8 cellular contexts compared by ENCODE assay signal in genomic region chr4:80017125-80017854, GRCh38. TPM values are rescaled to one million over a fixed set of nuclear protein-coding genes. Genes with fewer than 3 reads are reported as not detected.
DNase-seq lines count a peak whose midpoint lies in the region; ATAC-seq and TF ChIP-seq lines count a peak whose summit lies in the region.

No MANE protein-coding gene starts in this region.

- H3K36me3 ChIP-seq in adipocyte (ENCODE audit: control insufficient read depth, insufficient read depth, low read length, severe bottlenecking), result peaks cover 56% of the 10 kb centered on the region
- H3K36me3 ChIP-seq in ascending aorta, result peaks cover 4 to 13% of the 10 kb centered on the region in 2 donors

- peak; percentile 78 for DNase-seq in adipocyte (ENCODE audit: low read depth)
- DNase-seq in skeletal muscle cell (ENCODE audit: low read depth), result peak; percentile 87
- DNase-seq in ascending aorta (ENCODE audit: low spot score in 2 of 2), result no peak
- DNase-seq in ecto neural progenitor cell (ENCODE audit: low spot score), result no peak
- DNase-seq in NAMALWA (ENCODE audit: low spot score), result no peak
- no peak for DNase-seq in NCI-H748 (lab: John Stamatoyannopoulos, UW; ENCODE audit: unreplicated experiment)

- TF ChIP-seq CTCF in ascending aorta (IDR thresholded peaks at IDR 0.05), result no peak

- H3K4me3 ChIP-seq in adipocyte (ENCODE audit: low read length), result no peak overlapping the region
- H3K4me3 ChIP-seq in skeletal muscle cell (ENCODE audit: low read depth, low read length), result no peak overlapping the region
- H3K4me3 ChIP-seq in ascending aorta, result no peak overlapping the region

- peak; percentile 59 for ATAC-seq in GM19025 (IDR thresholded peaks at IDR 0.05; ENCODE audit: low read depth, unreplicated experiment)
- peak; percentile 60 for ATAC-seq in HG03520 (IDR thresholded peaks at IDR 0.05; ENCODE audit: unreplicated experiment)

- no peak overlapping the region for H3K27ac ChIP-seq in ascending aorta

- intact Hi-C loops in ascending aorta (cut with DNase I), result no loop called here

- no peaks in the 10 kb centered on the region for H3K27me3 ChIP-seq in adipocyte (replicated peaks; ENCODE audit: control insufficient read depth, insufficient read depth, low read length)
- no peaks in the 10 kb centered on the region for H3K27me3 ChIP-seq in ascending aorta

- H3K9ac ChIP-seq in adipocyte (ENCODE audit: low read length), result peak overlapping the region; percentile 72

- H3K4me1 ChIP-seq in adipocyte (ENCODE audit: control insufficient read depth, insufficient read depth, low read length) (peaks cover 61% of the 10 kb centered on the region), ascending aorta (no peaks in the 10 kb centered on the region)

- H3K9me3 ChIP-seq in adipocyte (ENCODE audit: control insufficient read depth, low read length) (no peaks in the 10 kb centered on the region), ascending aorta (no peaks in the 10 kb centered on the region)

RNA-seq across cellular contexts. Expression of gene ANTXR2, which starts 55.7 kb away (rescaled TPM):
- total RNA-seq in ascending aorta, result 16.8 TPM

Comparison
In these comparisons a context has a peak if more than half of its experiments do, and no peak if none do; other contexts are left out.
1. DNase-seq: peak in adipocyte (single experiment) and skeletal muscle cell (single experiment); none in ascending aorta (0 of 2), ecto neural progenitor cell (single experiment), NAMALWA (single experiment) and NCI-H748 (single experiment).